ENCODE assay signal across 8 cellular contexts in the genomic region with DNA sequence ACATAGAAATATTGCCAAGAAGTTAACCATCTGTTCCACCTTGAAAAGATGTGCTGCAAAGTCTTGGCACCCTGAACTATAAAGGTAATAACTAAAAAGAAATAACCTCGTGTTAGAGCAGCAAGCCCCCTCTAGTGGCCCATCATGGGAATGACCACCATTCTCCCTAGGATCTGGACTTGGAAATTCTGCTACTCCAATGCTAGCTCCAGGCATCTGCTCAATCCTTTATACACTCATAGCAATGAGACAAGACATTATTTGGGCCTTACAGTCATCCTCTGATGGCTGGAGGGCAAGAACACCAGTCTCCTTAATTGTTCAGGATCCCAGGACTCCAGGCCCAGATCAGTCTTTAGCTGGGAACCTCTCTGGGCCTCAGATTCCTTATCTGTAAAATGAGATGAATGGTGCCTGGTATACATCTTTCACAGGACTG.
A peak's percentile ranks its signal among the peaks of the same experiment; 100 is the strongest.
DNase-seq lines count a peak whose midpoint lies in the region; ATAC-seq and TF ChIP-seq lines count a peak whose summit lies in the region.

No MANE protein-coding gene starts in this region.

- H4K8ac ChIP-seq in mesendoderm (ENCODE audit: low read depth, low read length): no peak overlapping the region

- no peak overlapping the region for H2BK5ac ChIP-seq in mesendoderm (ENCODE audit: low read length)

- ATAC-seq in GM21423 (IDR thresholded peaks at IDR 0.05; ENCODE audit: unreplicated experiment): peak; percentile 74

- H2AK5ac ChIP-seq in mesendoderm (ENCODE audit: low read length): no peak overlapping the region

- H3K9ac ChIP-seq in mesendoderm (ENCODE audit: low read length): peak overlapping the region; percentile 18

- H3K27ac ChIP-seq in dorsolateral prefrontal cortex (no peak overlapping the region), mesendoderm (ENCODE audit: low read depth, low read length) (no peak overlapping the region), tibial artery (no peak overlapping the region)

- H3K27me3 ChIP-seq in dorsolateral prefrontal cortex: no peaks in the 10 kb centered on the region
- peaks cover 2% of the 10 kb centered on the region for H3K27me3 ChIP-seq in mesendoderm (ENCODE audit: insufficient read depth, low read length, poor library complexity)
- no peaks in the 10 kb centered on the region for H3K27me3 ChIP-seq in tibial artery

- no peak overlapping the region for H3K56ac ChIP-seq in mesendoderm (ENCODE audit: low read length)

- H3K4ac ChIP-seq in mesendoderm (ENCODE audit: low read depth, low read length): no peak overlapping the region

- no peak overlapping the region for H3K18ac ChIP-seq in mesendoderm (ENCODE audit: low read length)

- DNase-seq in DMS53 treated with DMSO at 0.1 percent for 48 hours (lab: John Stamatoyannopoulos, UW; ENCODE audit: unreplicated experiment) (peak; percentile 56), NAMALWA (ENCODE audit: low spot score) (peak; percentile 56), T-helper 9 cell (peak; percentile 6), dorsolateral prefrontal cortex (peak in 8 of 10 donors; percentile 23 to 77 (median 52)), mesendoderm (peak; percentile 56), tibial artery (peak in 1 of 2 donors; percentile 48), GM19240 (ENCODE audit: insufficient read length, low spot score) (no peak)

- no peak overlapping the region for H2BK15ac ChIP-seq in mesendoderm (replicated peaks; ENCODE audit: low read depth)

- H2BK120ac ChIP-seq in mesendoderm (ENCODE audit: low read depth, low read length): no peak overlapping the region

- no peak overlapping the region for H3K4me2 ChIP-seq in mesendoderm (ENCODE audit: low read length)

- H3K4me3 ChIP-seq in dorsolateral prefrontal cortex (no peak overlapping the region), mesendoderm (ENCODE audit: low read length) (no peak overlapping the region), tibial artery (no peak overlapping the region)

- peaks cover 0 to 19% (median 9%) of the 10 kb centered on the region in 3 donors for H3K9me3 ChIP-seq in tibial artery

- no peaks in the 10 kb centered on the region for H3K79me2 ChIP-seq in mesendoderm (ENCODE audit: control insufficient read depth, insufficient read depth, low read length)

- WGBS in mesendoderm (ENCODE audit: extremely low coverage, insufficient coverage, low lambda C conversion rate): no CpG with 5 or more reads among the region's 1 CpG

- no peak overlapping the region for H3K23ac ChIP-seq in mesendoderm (ENCODE audit: low read length)

- H3K79me1 ChIP-seq in mesendoderm (ENCODE audit: low read length): peaks cover 1% of the 10 kb centered on the region

- H4K5ac ChIP-seq in mesendoderm (ENCODE audit: low read length): no peak overlapping the region

- H3K4me1 ChIP-seq in mesendoderm (ENCODE audit: control insufficient read depth, low read depth, low read length) (no peaks in the 10 kb centered on the region), tibial artery (no peaks in the 10 kb centered on the region)

- TF ChIP-seq CTCF in dorsolateral prefrontal cortex (IDR thresholded peaks at IDR 0.05 in 54 of 56, conservative IDR thresholded peaks at IDR 0.05 in 2 of 56; ENCODE audit: low read depth in 1 of 56, partially characterized antibody in 56 of 56) (peak; percentile 69 to 96 (median 89)), tibial artery (IDR thresholded peaks at IDR 0.05) (peak; percentile 70 to 80)

- intact Hi-C loops in dorsolateral prefrontal cortex (cut with DNase I) (loop anchor here (5.0 to 10.0 kb wide), 3 partner anchors 113 to 275 kb away; no protein-coding TSS in a partner anchor), tibial artery (cut with DNase I; ENCODE audit: low total_unique reads) (no loop called here)

- H3K36me3 ChIP-seq in mesendoderm (ENCODE audit: control insufficient read depth, insufficient read depth, low read length) (peaks cover 1% of the 10 kb centered on the region), tibial artery (peaks cover 10 to 20% (median 12%) of the 10 kb centered on the region in 3 donors)
